Comparison of ENCODE assay signal across 6 cellular contexts in the genomic region with DNA sequence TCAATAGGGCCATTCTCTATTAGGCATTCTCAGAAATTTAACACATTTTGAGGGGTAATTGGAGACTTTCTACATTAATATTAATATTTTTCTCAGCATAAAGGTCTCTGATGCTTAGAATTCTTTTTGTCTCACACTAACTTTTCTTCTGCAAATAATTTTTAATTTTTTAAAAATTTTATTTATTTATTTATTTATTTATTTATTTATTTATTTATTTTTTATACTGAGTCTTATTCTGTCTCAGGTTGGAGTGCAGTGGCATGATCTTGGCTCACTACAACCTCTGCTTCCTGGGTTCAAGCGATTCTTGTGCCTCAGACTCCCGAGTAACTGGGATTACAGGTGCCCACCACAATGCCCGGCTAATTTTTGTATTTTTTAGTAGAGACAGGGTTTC. TPM values are rescaled to one million over a fixed set of nuclear protein-coding genes. Genes with fewer than 3 reads are reported as not detected.
"Had no signal": no experiment of that assay in that cellular context is flagged by ENCODE, and none has a peak within 500 bp of the region (broad histone marks: within the 10 kb centered on the region; RNA-seq: fewer than 3 reads in every experiment).

No MANE protein-coding gene starts in this region.

RNA-seq across cellular contexts. Expression of a gene that starts 17.7 kb away (rescaled TPM):
- total RNA-seq: GM23338, H1, H7, H9, HFFc6 had no signal
- polyA plus RNA-seq: GM23248, GM23338, H1 had no signal
